Comparison of ENCODE assay signal across 1 cellular context in genomic region chr17:59155439-59156177, GRCh38.
A peak's percentile ranks its signal among the peaks of the same experiment; 100 is the strongest.
TF ChIP-seq lines count a peak whose summit lies in the region.

Gene PRR11 (plus strand): TSS chr17:59155746. CDS start chr17:59169753, 14,007 bp downstream.

TF ChIP-seq in GM12878, 131 proteins besides CTCF, POLR2A, EP300 and RAD21 (continued from another document):
- peak; percentile 99 for TF ChIP-seq NKRF (conservative IDR thresholded peaks at IDR 0.05)
- peak; percentile 77 for TF ChIP-seq MAX (IDR thresholded peaks at IDR 0.05; ENCODE audit: low read depth, low read length)
- peak in 1 of 2 experiments; percentile 42; a peak in 2 of 4 replicates for TF ChIP-seq BHLHE40 (IDR thresholded peaks at IDR 0.05; ENCODE audit: borderline replicate concordance in 1 of 2, low read depth in 2 of 2, low read length in 1 of 2)
- peak; percentile 87 for TF ChIP-seq CHD2 (IDR thresholded peaks at IDR 0.05; ENCODE audit: borderline replicate concordance, low read depth, low read length)
- TF ChIP-seq ASH2L (IDR thresholded peaks at IDR 0.05; ENCODE audit: borderline replicate concordance, low read depth) = no peak
- peak; percentile 87 for TF ChIP-seq CREB1 (IDR thresholded peaks at IDR 0.05; ENCODE audit: low read depth)
- TF ChIP-seq GABPA (IDR thresholded peaks at IDR 0.05; ENCODE audit: low read depth) = 0 out of 2 replicates have a peak, but pooled peaks have one; percentile 6
- TF ChIP-seq ETV6 (conservative IDR thresholded peaks at IDR 0.05 in 1 of 2, IDR thresholded peaks at IDR 0.05 in 1 of 2; ENCODE audit: borderline replicate concordance in 1 of 2, low read depth in 1 of 2) = 0 out of 4 replicates have a peak, but pooled peaks of 1 of the 2 experiments have one; percentile 17
- TF ChIP-seq ELK1 (IDR thresholded peaks at IDR 0.05; ENCODE audit: low read depth, low read length) = peak; percentile 48; the same call in 1 of the 2 replicates
- TF ChIP-seq TAF1 (IDR thresholded peaks at IDR 0.05; ENCODE audit: borderline replicate concordance, low read depth, low read length) = 0 out of 2 replicates have a peak, but pooled peaks have one; percentile 20
- peak; percentile 99 for TF ChIP-seq MXI1 (IDR thresholded peaks at IDR 0.05; ENCODE audit: low read depth, low read length)
- TF ChIP-seq YY1 (IDR thresholded peaks at IDR 0.05; ENCODE audit: low read depth, low read length) = peak; percentile 23; the same call in 1 of the 2 replicates
- TF ChIP-seq SIN3A (IDR thresholded peaks at IDR 0.05; ENCODE audit: low read depth, low read length) = peak; percentile 99
- TF ChIP-seq ESRRA (IDR thresholded peaks at IDR 0.05; ENCODE audit: low read length) = no peak
- TF ChIP-seq E2F4 (IDR thresholded peaks at IDR 0.05; ENCODE audit: low read depth, low read length) = peak; percentile 98
- peak; percentile 37 for TF ChIP-seq E2F8 (IDR thresholded peaks at IDR 0.05; ENCODE audit: low read depth, partially characterized antibody)
- peak; percentile 37; the same call in 1 of the 2 replicates for TF ChIP-seq HDGF (IDR thresholded peaks at IDR 0.05)
- TF ChIP-seq USF1 (IDR thresholded peaks at IDR 0.05; ENCODE audit: borderline replicate concordance, extremely low read length, insufficient read depth, low read depth, low read length) = no peak
- no peak for TF ChIP-seq ZBTB33 (IDR thresholded peaks at IDR 0.05)
- TF ChIP-seq YBX1 (IDR thresholded peaks at IDR 0.05) = no peak
- peak; percentile 65; the same call in 1 of the 2 replicates for TF ChIP-seq SREBF2 (IDR thresholded peaks at IDR 0.05; ENCODE audit: low read length)
- TF ChIP-seq POU2F2 (IDR thresholded peaks at IDR 0.05; ENCODE audit: borderline replicate concordance, low read depth, low read length) = 0 out of 3 replicates have a peak, but pooled peaks have one; percentile 2
- TF ChIP-seq LARP7 (IDR thresholded peaks at IDR 0.05) = no peak
- peak; percentile 80 for TF ChIP-seq RFX5 (IDR thresholded peaks at IDR 0.05; ENCODE audit: low read depth, low read length)
- TF ChIP-seq CREM (IDR thresholded peaks at IDR 0.05; ENCODE audit: low read depth) = peak; percentile 76
- peak; percentile 60; the same call in 1 of the 2 replicates for TF ChIP-seq ZBTB40 (IDR thresholded peaks at IDR 0.05; ENCODE audit: borderline replicate concordance)
